ENCODE assay signal across 9 cellular contexts in genomic region chr14:97602438-97603117, GRCh38.
A peak's percentile ranks its signal among the peaks of the same experiment; 100 is the strongest.
DNase-seq lines count a peak whose midpoint lies in the region; ATAC-seq and TF ChIP-seq lines count a peak whose summit lies in the region.
"Had no signal": no experiment of that assay in that cellular context is flagged by ENCODE, and none has a peak within 500 bp of the region (broad histone marks: within the 10 kb centered on the region; RNA-seq: fewer than 3 reads in every experiment).

No MANE protein-coding gene starts in this region.

- WGBS in esophagus muscularis mucosa, result 42% methylated on average over 13 of the region's 13 CpGs

- H3K27ac ChIP-seq in Peyer's patch (peak overlapping the region; percentile 37 to 67 (median 54)), esophagus muscularis mucosa (replicated peaks in 1 of 4) (no peak overlapping the region)

- H3K36me3 ChIP-seq in Peyer's patch, result no peaks in the 10 kb centered on the region
- no peaks in the 10 kb centered on the region for H3K36me3 ChIP-seq in esophagus muscularis mucosa

- no peak for ATAC-seq in HG02759 (IDR thresholded peaks at IDR 0.05; ENCODE audit: unreplicated experiment)

- H3K27me3 ChIP-seq in Peyer's patch (no peaks in the 10 kb centered on the region), esophagus muscularis mucosa (peaks cover 0 to 21% (median 0%) of the 10 kb centered on the region in 4 donors)

- H3K9me3 ChIP-seq in Peyer's patch, result no peaks in the 10 kb centered on the region
- H3K9me3 ChIP-seq in esophagus muscularis mucosa, result no peaks in the 10 kb centered on the region

- H3K4me1 ChIP-seq in Peyer's patch (no peaks in the 10 kb centered on the region), esophagus muscularis mucosa (peaks cover 0 to 4% (median 0%) of the 10 kb centered on the region in 4 donors)

- intact Hi-C loops in esophagus muscularis mucosa (cut with DNase I), result no loop called here

- no peak for TF ChIP-seq CTCF in Peyer's patch (IDR thresholded peaks at IDR 0.05)
- no peak for TF ChIP-seq CTCF in esophagus muscularis mucosa (IDR thresholded peaks at IDR 0.05)

- H3K4me3 ChIP-seq in Peyer's patch (no peak overlapping the region), esophagus muscularis mucosa (no peak overlapping the region)
- H3K4me3 ChIP-seq: lung had no signal

- DNase-seq in Peyer's patch (peak in 2 of 3 donors; percentile 66 to 77), esophagus muscularis mucosa (ENCODE audit: extremely low spot score) (peak; percentile 88), NCI-H146 treated with DMSO at 0.1 percent for 48 hours (lab: John Stamatoyannopoulos, UW; ENCODE audit: unreplicated experiment) (no peak), middle frontal gyrus (ENCODE audit: extremely low spot score, low spot score) (no peak), NOMO-1 (lab: John Stamatoyannopoulos, UW; ENCODE audit: unreplicated experiment in 2 of 2) (no peak)
- DNase-seq in activated CD8-positive, alpha-beta memory T cell treated with anti-CD3 and anti-CD28 coated beads, Interleukin-2, amount 50 U/mL, for 4 hours, result peak; percentile 55
- DNase-seq in stimulated activated CD8-positive, alpha-beta memory T cell treated with anti-CD3 and anti-CD28 coated beads, Interleukin-15, amount 100 ng/mL, for 4 hours (ENCODE audit: low read depth in 2 of 2), result peak; percentile 23 to 34

- TF ChIP-seq EP300 in esophagus muscularis mucosa (IDR thresholded peaks at IDR 0.05), result no peak

- TF ChIP-seq POLR2A in Peyer's patch (IDR thresholded peaks at IDR 0.05) (no peak), esophagus muscularis mucosa (IDR thresholded peaks at IDR 0.05; ENCODE audit: low read depth) (no peak)

Comparison
In these comparisons a context has a peak if more than half of its experiments do, and no peak if none do; other contexts are left out.
1. DNase-seq: peak in Peyer's patch (2 of 3), activated CD8-positive, alpha-beta memory T cell treated with anti-CD3 and anti-CD28 coated beads, Interleukin-2, amount 50 U/mL, for 4 hours (single experiment), esophagus muscularis mucosa (single experiment) and stimulated activated CD8-positive, alpha-beta memory T cell treated with anti-CD3 and anti-CD28 coated beads, Interleukin-15, amount 100 ng/mL, for 4 hours (2 of 2); none in NCI-H146 treated with DMSO at 0.1 percent for 48 hours (single experiment), middle frontal gyrus (single experiment) and NOMO-1 (0 of 2).
2. H3K27ac ChIP-seq: peak in Peyer's patch (4 of 4); none in esophagus muscularis mucosa (0 of 4).